In genomic region chrX:21944136-21944615, GRCh38 we compare ENCODE assay signal across 13 cellular contexts. TPM values are rescaled to one million over a fixed set of nuclear protein-coding genes. Genes with fewer than 3 reads are reported as not detected.
DNase-seq lines count a peak whose midpoint lies in the region; ATAC-seq, FAIRE-seq and TF ChIP-seq lines count a peak whose summit lies in the region.
"Had no signal": no experiment of that assay in that cellular context is flagged by ENCODE, and none has a peak within 500 bp of the region (broad histone marks: within the 10 kb centered on the region; RNA-seq: fewer than 3 reads in every experiment).

No MANE protein-coding gene starts in this region.

- BruUV-seq in GM12878 (replicated peaks; lab: Mats Ljungman, UMichigan): no TSS peak

- H3K4me2 ChIP-seq in GM23338: peak overlapping the region; percentile 74
- peak overlapping the region; percentile 50; the same call in 1 of the 2 replicates for H3K4me2 ChIP-seq in GM12878 (ENCODE audit: control insufficient read depth, insufficient read depth)
- no peak overlapping the region for H3K4me2 ChIP-seq in mesendoderm (ENCODE audit: low read length)

- no peaks in the 10 kb centered on the region for H3K27me3 ChIP-seq in ACC112 (ENCODE audit: insufficient read depth, low read length)
- no peaks in the 10 kb centered on the region for H3K27me3 ChIP-seq in GM23338 (ENCODE audit: insufficient read depth)
- no peaks in the 10 kb centered on the region for H3K27me3 ChIP-seq in GM12878 (replicated peaks in 1 of 2; ENCODE audit: control insufficient read depth in 2 of 2, insufficient read depth in 2 of 2, low read length in 1 of 2)
- H3K27me3 ChIP-seq in mesendoderm (ENCODE audit: insufficient read depth, low read length, poor library complexity): no peaks in the 10 kb centered on the region

- H3K27me3 Mint-ChIP-seq in GM23338 (ENCODE audit: insufficient read depth, low read depth, poor library complexity): peaks cover 8% of the 10 kb centered on the region
- H3K27me3 Mint-ChIP-seq: memory B cell had no signal

- DNase-seq in GM23338 (ENCODE audit: low spot score) (peak; percentile 50), GM12878 (ENCODE audit: low read depth, low spot score) (no peak), mesendoderm (peak; percentile 53), GF-D8 (lab: John Stamatoyannopoulos, UW) (no peak), SK-N-DZ (ENCODE audit: low spot score) (no peak), medulla oblongata (ENCODE audit: extremely low spot score) (no peak)
- DNase-seq: CD8-positive, alpha-beta T cell; NCI-H1092; stimulated activated CD8-positive, alpha-beta memory T cell treated with anti-CD3 and anti-CD28 coated beads, Interleukin-4, amount 100 ng/mL, for 48 hours; T-helper 9 cell had no signal

- peak overlapping the region; percentile 99 for H3K27ac ChIP-seq in ACC112 (ENCODE audit: low read depth, low read length)
- H3K27ac ChIP-seq in GM23338 (ENCODE audit: low read depth): peak overlapping the region; percentile 72; the same call in 1 of the 2 replicates
- no peak overlapping the region for H3K27ac ChIP-seq in GM12878 (ENCODE audit: control insufficient read depth, insufficient read depth)
- no peak overlapping the region for H3K27ac ChIP-seq in mesendoderm (ENCODE audit: low read depth, low read length)

- H3K79me1 ChIP-seq in mesendoderm (ENCODE audit: low read length): no peaks in the 10 kb centered on the region

- TF ChIP-seq RAD21 in GM12878 (IDR thresholded peaks at IDR 0.05; ENCODE audit: insufficient read depth, low read depth, low read length): no peak

- H3K79me2 ChIP-seq in ACC112 (ENCODE audit: control insufficient read depth, insufficient read depth, low read length, unreplicated experiment): peaks cover 80% of the 10 kb centered on the region
- peaks cover 80% of the 10 kb centered on the region for H3K79me2 ChIP-seq in GM23338 (replicated peaks; ENCODE audit: insufficient read depth)
- peaks cover 41% of the 10 kb centered on the region for H3K79me2 ChIP-seq in GM12878 (ENCODE audit: control insufficient read depth, insufficient read depth, low read length)
- peaks cover 55% of the 10 kb centered on the region for H3K79me2 ChIP-seq in mesendoderm (ENCODE audit: control insufficient read depth, insufficient read depth, low read length)

- no peak overlapping the region for H2BK5ac ChIP-seq in mesendoderm (ENCODE audit: low read length)

- no peak for FAIRE-seq in GM12878 (lab: Jason Lieb, UNC)

- RAD21 ChIA-PET in GM12878 (lab: Charles Lee; ENCODE audit: unreplicated experiment): no interaction called here

- H4K20me1 ChIP-seq in GM23338 (replicated peaks; ENCODE audit: insufficient read depth) (peaks cover 19% of the 10 kb centered on the region), GM12878 (ENCODE audit: control insufficient read depth, insufficient read depth) (no peaks in the 10 kb centered on the region)

- in situ Hi-C loops in GM12878 (cut with MboI): no loop called here

- H3K4me3 ChIP-seq in ACC112 (ENCODE audit: low read depth, low read length) (peak overlapping the region; percentile 93), GM23338 (peak overlapping the region; percentile 64; the same call in 1 of the 2 replicates), GM12878 (no peak overlapping the region), mesendoderm (ENCODE audit: low read length) (no peak overlapping the region)

- H2BK15ac ChIP-seq in mesendoderm (replicated peaks; ENCODE audit: low read depth): no peak overlapping the region

- H3K9me3 ChIP-seq in GM12878 (replicated peaks; ENCODE audit: control insufficient read depth, insufficient read depth, low read length): no peaks in the 10 kb centered on the region

- 0 out of 3 replicates have a peak overlapping the region, but pooled peaks have one; percentile 15 for H3K4me3 Mint-ChIP-seq in GM23338
- H3K4me3 Mint-ChIP-seq: memory B cell had no signal

- no peaks in the 10 kb centered on the region for H3F3A ChIP-seq in GM23338 (replicated peaks; ENCODE audit: low read depth)

- H3K4me1 ChIP-seq in ACC112 (ENCODE audit: control insufficient read depth, insufficient read depth, low read length, unreplicated experiment) (peaks cover 53% of the 10 kb centered on the region), GM23338 (ENCODE audit: insufficient read depth) (peaks cover 50% of the 10 kb centered on the region), GM12878 (ENCODE audit: control insufficient read depth, insufficient read depth, low read length) (no peaks in the 10 kb centered on the region; the same call in 1 of the 2 replicates), mesendoderm (ENCODE audit: control insufficient read depth, low read depth, low read length) (peaks cover 3% of the 10 kb centered on the region)

- no peak for TF ChIP-seq EP300 in GM12878 (IDR thresholded peaks at IDR 0.05; ENCODE audit: borderline replicate concordance in 1 of 2, control insufficient read depth in 1 of 2, low read depth in 2 of 2, low read length in 2 of 2)

- H3K9me3 Mint-ChIP-seq in GM23338: no peaks in the 10 kb centered on the region; the same call in 2 of the 3 replicates
- H3K9me3 Mint-ChIP-seq: CD8-positive, alpha-beta T cell; memory B cell had no signal

- H2AK5ac ChIP-seq in mesendoderm (ENCODE audit: low read length): no peak overlapping the region

- TF ChIP-seq POLR2A in GM12878 (IDR thresholded peaks at IDR 0.05; ENCODE audit: low read depth, low read length): no peak

- peaks cover 61% of the 10 kb centered on the region for H3K4me1 Mint-ChIP-seq in GM23338

- 86% methylated on average over 6 of the region's 8 CpGs for WGBS in GM12878 (ENCODE audit: insufficient coverage, insufficient replicate concordance, low lambda C conversion rate, missing lambda C conversion rate)
- no CpG with 5 or more reads among the region's 8 CpGs for WGBS in mesendoderm (ENCODE audit: extremely low coverage, insufficient coverage, low lambda C conversion rate)

- H3K36me3 Mint-ChIP-seq in GM23338 (ENCODE audit: low read depth): peaks cover 11% of the 10 kb centered on the region
- H3K36me3 Mint-ChIP-seq: CD8-positive, alpha-beta T cell; memory B cell had no signal

- H2AFZ ChIP-seq in ACC112 (ENCODE audit: low read length, unreplicated experiment): no peak overlapping the region
- no peak overlapping the region for H2AFZ ChIP-seq in GM23338
- H2AFZ ChIP-seq in GM12878 (ENCODE audit: control insufficient read depth, low read depth, low read length): no peak overlapping the region

- H3K36me3 ChIP-seq in ACC112 (ENCODE audit: insufficient read depth, low read length) (peaks cover 4% of the 10 kb centered on the region; the same call in 1 of the 2 replicates), GM23338 (ENCODE audit: insufficient read depth) (no peaks in the 10 kb centered on the region), GM12878 (ENCODE audit: control insufficient read depth in 2 of 2, insufficient read depth in 2 of 2, low read length in 1 of 2) (no peaks in the 10 kb centered on the region), mesendoderm (ENCODE audit: control insufficient read depth, insufficient read depth, low read length) (no peaks in the 10 kb centered on the region)

- peak; percentile 8; the same call in 1 of the 3 replicates for ATAC-seq in GM23338
- no peak for ATAC-seq in GM12878
- ATAC-seq in GM21528 (IDR thresholded peaks at IDR 0.05; ENCODE audit: low FRiP score, unreplicated experiment): no peak
- ATAC-seq: CD8-positive, alpha-beta T cell had no signal

- intact Hi-C loops in GM12878 (cut with micrococcal nuclease; ENCODE audit: unreplicated experiment): no loop called here

- no peak overlapping the region for H3K23ac ChIP-seq in mesendoderm (ENCODE audit: low read length)

- H3K9me2 ChIP-seq in GM23338 (ENCODE audit: insufficient read depth): no peaks in the 10 kb centered on the region

- H3K4ac ChIP-seq in mesendoderm (ENCODE audit: low read depth, low read length): no peak overlapping the region

- no peak overlapping the region for H3K27ac Mint-ChIP-seq in GM23338
- H3K27ac Mint-ChIP-seq: CD8-positive, alpha-beta T cell had no signal

- H3K9ac ChIP-seq in GM12878 (ENCODE audit: control insufficient read depth, insufficient read depth, low read length) (no peak overlapping the region), mesendoderm (ENCODE audit: low read length) (no peak overlapping the region)

- CTCF ChIA-PET in GM12878 (lab: Yijun Ruan, JAX): no interaction called here

- POLR2A ChIA-PET in GM12878 (lab: Charles Lee): no interaction called here

- no peak overlapping the region for H3K18ac ChIP-seq in mesendoderm (ENCODE audit: low read length)

- no peak overlapping the region for H4K8ac ChIP-seq in mesendoderm (ENCODE audit: low read depth, low read length)

- no peak overlapping the region for H4K5ac ChIP-seq in mesendoderm (ENCODE audit: low read length)

- SMC1A ChIA-PET in GM12878 (lab: Charles Lee; ENCODE audit: uncharacterized antibody, unreplicated experiment): no interaction called here

- no peak overlapping the region for H2BK120ac ChIP-seq in mesendoderm (ENCODE audit: low read depth, low read length)

- no peak overlapping the region for H3K56ac ChIP-seq in mesendoderm (ENCODE audit: low read length)

- TF ChIP-seq CTCF in GM23338 (conservative IDR thresholded peaks at IDR 0.05; ENCODE audit: low read depth in 2 of 2): no peak
- no peak for TF ChIP-seq CTCF in GM12878 (IDR thresholded peaks at IDR 0.05 in 2 of 3, conservative IDR thresholded peaks at IDR 0.05 in 1 of 3; ENCODE audit: control insufficient read depth in 2 of 3, extremely low read depth in 1 of 3, insufficient read depth in 1 of 3, low read depth in 3 of 3, low read length in 3 of 3)

RNA-seq across cellular contexts. Expression of gene SMS, which starts 3.7 kb away (rescaled TPM):
- 168 and 185 TPM in 2 replicates for total RNA-seq in GM23338 (2014; rRNA removed; shearing (Covaris generic))
- polyA plus RNA-seq in GM23338 (2016; fragmentation: Nextera tagmentation; extraction: Ambion mirVana) (246 and 274 TPM in 2 replicates), GM12878 (2011; rRNA removed) (75.4 and 123 TPM in 2 replicates), GM12878 (2014; fragmentation: Illumina TruSeq; extraction: Trizol) (138 and 169 TPM in 2 replicates), GM12878 (2014; fragmentation: Nextera tagmentation; extraction: Ambion mirVana) (10 to 100 TPM; 55.8 to 87.2 TPM), GM12878 (2014; rRNA removed) (82.8 and 91.8 TPM in 2 replicates), GM12878 (2016; fragmentation: Nextera tagmentation; extraction: Ambion mirVana) (100 to 1,000 TPM; 155 to 156 TPM)
- 14.5 and 16.3 TPM in 2 replicates for total RNA-seq in GM12878 (2013; cell fraction: nucleolus; rRNA removed)
- total RNA-seq in GM12878 (2014; rRNA removed) (115 and 118 TPM in 2 replicates), GM12878 (2014; rRNA removed; fragmentation: Illumina TruSeq; extraction: Trizol) (138 and 140 TPM in 2 replicates), GM12878 (2021) (113 and 114 TPM in 2 replicates)
- 40.8 TPM for polyA plus RNA-seq in GM12878 (2011; ENCODE audit: low read depth)
- 46.2 and 47.4 TPM in 2 replicates for polyA plus RNA-seq in GM12878 (2011; cell fraction: cytosol; rRNA removed)
- 28.2 and 32.5 TPM in 2 replicates for polyA plus RNA-seq in GM12878 (2011; cell fraction: nucleus; rRNA removed)
- 69.5 and 75.1 TPM in 2 replicates for polyA plus RNA-seq in GM12878 (2012)
- polyA minus RNA-seq in GM12878 (2011; rRNA and poly(A)+ RNA removed): 29.4 and 29.6 TPM in 2 replicates
- 35.0 and 44.4 TPM in 2 replicates for polyA minus RNA-seq in GM12878 (2011; cell fraction: cytosol; rRNA and poly(A)+ RNA removed)
- 8.1 and 12.8 TPM in 2 replicates for polyA minus RNA-seq in GM12878 (2011; cell fraction: nucleus; rRNA and poly(A)+ RNA removed)
- polyA plus RNA-seq in mesendoderm (2013, experiment 1 of 2): 152 TPM
- polyA plus RNA-seq in mesendoderm (2013, experiment 2 of 2): 155 TPM
- 175 and 190 TPM in 2 replicates for polyA plus RNA-seq in SK-N-DZ (2014; cell fraction: cytosol; rRNA removed)
- 64.4 and 79.4 TPM in 2 replicates for polyA plus RNA-seq in SK-N-DZ (2014; cell fraction: nucleus; rRNA removed)

Comparison
In these comparisons a context has a peak if more than half of its experiments do, and no peak if none do; other contexts are left out.
1. H3K27ac ChIP-seq: peak in ACC112 (single experiment) and GM23338 (single experiment); none in GM12878 (single experiment) and mesendoderm (single experiment).
2. H3K4me3 ChIP-seq: peak in ACC112 (single experiment) and GM23338 (single experiment); none in GM12878 (single experiment) and mesendoderm (single experiment).
3. DNase-seq: peak in GM23338 (single experiment) and mesendoderm (single experiment); none in GM12878 (single experiment), GF-D8 (single experiment), SK-N-DZ (single experiment) and medulla oblongata (single experiment).